ENCODE assay signal across 15 cellular contexts in the genomic region with DNA sequence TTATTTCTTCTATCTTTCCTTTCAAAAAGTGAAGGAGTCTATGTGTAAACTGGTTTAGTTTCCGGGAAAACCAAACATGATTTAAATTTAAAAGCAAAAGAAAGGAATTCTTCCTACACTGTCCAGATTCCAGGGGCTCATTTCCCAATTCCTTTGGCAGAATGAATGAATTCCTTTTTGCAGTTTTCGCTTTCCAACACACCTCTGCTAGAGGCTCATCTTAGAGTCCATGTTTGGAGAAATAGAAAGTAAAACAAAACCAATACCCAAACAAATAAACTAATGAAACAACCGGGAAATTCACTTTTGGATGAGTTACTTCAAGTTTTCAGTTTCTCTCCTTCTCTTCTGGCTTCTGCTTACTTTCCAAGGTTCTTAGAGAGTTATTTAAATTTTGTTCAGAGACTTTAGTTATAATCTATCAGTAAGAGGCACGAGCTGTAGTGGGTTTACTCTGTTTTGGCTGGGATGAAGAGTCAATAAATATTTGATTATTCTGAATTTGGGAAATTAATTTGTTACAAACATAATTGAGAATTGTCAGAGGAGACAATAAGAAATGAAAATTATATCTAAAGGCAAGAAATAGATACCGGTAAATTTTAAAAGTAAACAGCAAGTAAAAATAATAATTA.
DNase-seq lines count a peak whose midpoint lies in the region; FAIRE-seq and TF ChIP-seq lines count a peak whose summit lies in the region.
"Had no signal": no experiment of that assay in that cellular context is flagged by ENCODE, and none has a peak within 500 bp of the region (broad histone marks: within the 10 kb centered on the region; RNA-seq: fewer than 3 reads in every experiment).

No MANE protein-coding gene starts in this region.

- CTCF ChIA-PET in RWPE1 (lab: Yijun Ruan, JAX), result no interaction called here

- peak overlapping the region; percentile 1 for H3K4me3 ChIP-seq in epithelial cell of esophagus (ENCODE audit: low read length)
- H3K4me3 ChIP-seq: ovary had no signal

- TF ChIP-seq CTCF in RWPE1 (conservative IDR thresholded peaks at IDR 0.05; ENCODE audit: low read depth), result no peak
- TF ChIP-seq CTCF in epithelial cell of esophagus (IDR thresholded peaks at IDR 0.05; ENCODE audit: insufficient read depth, low read depth, low read length, missing control alignments), result no peak

- FAIRE-seq in A204.1 (lab: Jason Lieb, UNC), result peak; percentile 58
- no peak for FAIRE-seq in GM12892 (lab: Jason Lieb, UNC)

- no peak overlapping the region for H3K27ac ChIP-seq in RWPE1
- H3K27ac ChIP-seq: epithelial cell of prostate, ovary had no signal

- peak; percentile 22 for DNase-seq in HCEC 1CT
- peak; percentile 11 for DNase-seq in RWPE1 (ENCODE audit: low spot score)
- peak; percentile 12 for DNase-seq in epithelial cell of esophagus (ENCODE audit: low read depth)
- no peak for DNase-seq in NCI-H446 (lab: John Stamatoyannopoulos, UW)
- DNase-seq in GM12892 (ENCODE audit: insufficient read length), result no peak
- DNase-seq in NCI-H345 treated with DMSO at 0.1 percent for 48 hours (lab: John Stamatoyannopoulos, UW; ENCODE audit: unreplicated experiment), result no peak
- DNase-seq in globus pallidus (ENCODE audit: low spot score), result no peak
- DNase-seq: activated CD8-positive, alpha-beta memory T cell treated with anti-CD3 and anti-CD28 coated beads, Interleukin-2, amount 10 ng/mL, durations not matched to agents 7 days and 5 days; activated naive CD4-positive, alpha-beta T cell treated with Interleukin-2 at 50 U/mL for 16 hours; hypothalamus; NCI-H2081; ovary; T1000 had no signal

- TF ChIP-seq POLR2A in GM12892 (IDR thresholded peaks at IDR 0.05; ENCODE audit: low read depth, low read length), result no peak

- POLR2A ChIA-PET in RWPE1 (lab: Yijun Ruan, JAX; ENCODE audit: low non-redundant PET), result no interaction called here

Comparison
In these comparisons a context has a peak if more than half of its experiments do, and no peak if none do; other contexts are left out.
1. DNase-seq: peak in HCEC 1CT (single experiment), RWPE1 (single experiment) and epithelial cell of esophagus (single experiment); none in NCI-H446 (0 of 2), GM12892 (single experiment), NCI-H345 treated with DMSO at 0.1 percent for 48 hours (single experiment) and globus pallidus (single experiment).